In the genomic region with DNA sequence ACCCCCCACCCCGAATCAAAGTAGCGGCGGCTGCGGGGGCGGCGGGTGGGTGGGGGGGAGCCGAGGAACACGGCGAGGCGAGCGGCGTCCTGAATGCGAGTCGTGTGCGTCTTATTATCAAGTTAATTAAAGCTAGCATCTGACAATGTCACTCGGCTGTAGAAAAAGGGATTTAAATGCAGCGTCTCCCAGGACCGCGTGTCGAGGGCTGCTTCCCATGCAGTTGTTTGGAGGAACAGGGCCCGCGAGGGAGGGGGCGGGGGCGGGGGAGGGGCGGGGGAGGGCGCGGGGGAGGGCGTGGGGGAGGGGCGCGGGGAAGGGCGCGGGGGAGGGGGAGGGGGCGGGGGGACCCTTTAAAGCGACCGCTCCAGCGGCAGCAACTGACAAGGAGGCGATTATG, we compare ENCODE assay signal across 1 cellular context.
TF ChIP-seq lines count a peak whose summit lies in the region.

No MANE protein-coding gene starts in this region.

TF ChIP-seq in H1, 55 proteins besides CTCF, POLR2A, EP300 and RAD21:
- no peak for TF ChIP-seq SIN3A (conservative IDR thresholded peaks at IDR 0.05 in 1 of 2, IDR thresholded peaks at IDR 0.05 in 1 of 2; ENCODE audit: low read depth in 1 of 2, low read length in 2 of 2)
- no peak for TF ChIP-seq SRF (IDR thresholded peaks at IDR 0.05; ENCODE audit: low read depth, low read length)
- TF ChIP-seq E2F6 (IDR thresholded peaks at IDR 0.05): peak; percentile 41; the same call in 1 of the 2 replicates
- no peak for TF ChIP-seq TEAD4 (IDR thresholded peaks at IDR 0.05; ENCODE audit: low read depth, low read length)
- TF ChIP-seq MAX (IDR thresholded peaks at IDR 0.05): peak; percentile 85
